In the genomic region with DNA sequence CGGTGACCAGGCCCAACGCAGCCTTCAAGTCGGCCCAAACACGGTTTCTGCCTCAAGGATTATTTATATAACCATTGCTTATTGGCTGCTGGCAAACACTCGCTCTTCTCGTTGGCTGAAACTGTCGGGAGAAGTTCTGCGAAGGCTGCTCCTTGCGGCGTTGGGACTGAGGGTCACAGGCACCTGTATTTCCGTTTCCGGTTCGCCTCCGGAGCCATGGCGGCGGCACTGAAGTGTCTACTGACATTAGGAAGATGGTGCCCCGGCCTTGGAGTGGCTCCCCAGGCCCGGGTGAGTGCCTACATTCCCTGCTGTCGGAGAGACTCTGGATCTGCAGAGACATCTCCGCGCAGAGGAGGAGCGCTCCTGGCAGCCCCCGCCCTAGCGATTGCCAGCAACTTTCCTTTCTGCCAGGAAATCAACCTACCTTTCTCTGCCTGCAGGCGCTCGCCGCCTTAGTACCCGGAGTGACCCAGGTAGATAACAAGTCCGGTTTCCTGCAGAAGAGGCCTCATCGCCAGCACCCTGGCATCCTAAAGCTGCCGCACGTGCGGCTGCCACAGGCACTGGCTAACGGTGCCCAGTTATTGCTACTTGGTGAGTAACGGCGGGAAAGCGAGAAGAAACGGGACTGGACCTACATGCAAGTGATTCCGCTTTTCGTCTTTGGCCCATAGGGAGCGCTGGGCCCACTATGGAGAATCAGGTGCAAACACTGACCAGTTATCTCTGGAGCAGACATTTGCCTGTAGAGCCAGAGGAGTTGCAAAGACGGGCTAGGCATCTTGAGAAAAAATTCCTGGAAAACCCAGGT, we compare ENCODE assay signal across 8 cellular contexts. TPM values are rescaled to one million over a fixed set of nuclear protein-coding genes. Genes with fewer than 3 reads are reported as not detected.
DNase-seq lines count a peak whose midpoint lies in the region; ATAC-seq, FAIRE-seq and TF ChIP-seq lines count a peak whose summit lies in the region.

A gene with protein sequence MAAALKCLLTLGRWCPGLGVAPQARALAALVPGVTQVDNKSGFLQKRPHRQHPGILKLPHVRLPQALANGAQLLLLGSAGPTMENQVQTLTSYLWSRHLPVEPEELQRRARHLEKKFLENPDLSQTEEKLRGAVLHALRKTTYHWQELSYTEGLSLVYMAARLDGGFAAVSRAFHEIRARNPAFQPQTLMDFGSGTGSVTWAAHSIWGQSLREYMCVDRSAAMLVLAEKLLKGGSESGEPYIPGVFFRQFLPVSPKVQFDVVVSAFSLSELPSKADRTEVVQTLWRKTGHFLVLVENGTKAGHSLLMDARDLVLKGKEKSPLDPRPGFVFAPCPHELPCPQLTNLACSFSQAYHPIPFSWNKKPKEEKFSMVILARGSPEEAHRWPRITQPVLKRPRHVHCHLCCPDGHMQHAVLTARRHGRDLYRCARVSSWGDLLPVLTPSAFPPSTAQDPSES (plus strand): TSS at position 194 of the 814 bp plus-strand sequence. CDS start 23 bp downstream, at position 217.

- peak within 1 kb of the TSS; percentile 90 for H3K4me3 Mint-ChIP-seq in endothelial cell (ENCODE audit: unreplicated experiment)
- H3K4me3 Mint-ChIP-seq in mesothelial cell of epicardium: peak within 1 kb of the TSS; percentile 93

- H3K36me3 ChIP-seq in HUES48 (ENCODE audit: control insufficient read depth, insufficient read depth, low read length): peaks cover 33% of the 10 kb centered on the region
- peaks cover 37% of the 10 kb centered on the region for H3K36me3 ChIP-seq in OCI-LY1 (ENCODE audit: insufficient read depth, low read length)

- H3K27me3 Mint-ChIP-seq in endothelial cell (ENCODE audit: unreplicated experiment) (peaks cover 5% of the 10 kb centered on the region), mesothelial cell of epicardium (ENCODE audit: low read depth) (no peaks in the 10 kb centered on the region)

- H3K4me3 ChIP-seq in HUES48 (ENCODE audit: low read depth, low read length) (peak within 1 kb of the TSS; percentile 71), OCI-LY1 (ENCODE audit: low read depth, low read length, poor library complexity, severe bottlenecking) (peak within 1 kb of the TSS; percentile 96)

- no peaks in the 10 kb centered on the region for H3F3A ChIP-seq in OCI-LY1 (ENCODE audit: insufficient read depth, low read length)

- H3K27ac Mint-ChIP-seq in endothelial cell (ENCODE audit: unreplicated experiment) (peak within 1 kb of the TSS; percentile 82), mesothelial cell of epicardium (peak within 1 kb of the TSS; percentile 98)

- peaks cover 8% of the 10 kb centered on the region for H3K79me2 ChIP-seq in OCI-LY1 (ENCODE audit: insufficient read depth, low read length)

- TF ChIP-seq CTCF in D721Med (IDR thresholded peaks at IDR 0.05; ENCODE audit: insufficient read depth, missing control alignments) (peak; percentile 13), OCI-LY1 (IDR thresholded peaks at IDR 0.05; ENCODE audit: low read length) (peak; percentile 50; the same call in 1 of the 2 replicates), endothelial cell (IDR thresholded peaks at IDR 0.05; ENCODE audit: unreplicated experiment) (no peak), mesothelial cell of epicardium (IDR thresholded peaks at IDR 0.05; ENCODE audit: unreplicated experiment) (no peak)

- H3K9ac ChIP-seq in HUES48 (ENCODE audit: low read depth, low read length): peak within 1 kb of the TSS; percentile 66
- H3K9ac ChIP-seq in OCI-LY1 (ENCODE audit: low read length): peak within 1 kb of the TSS; percentile 90

- H3K4me1 Mint-ChIP-seq in endothelial cell (ENCODE audit: unreplicated experiment) (peaks cover 15% of the 10 kb centered on the region), mesothelial cell of epicardium (peaks cover 20% of the 10 kb centered on the region)

- no peak for FAIRE-seq in D721Med (lab: Jason Lieb, UNC)

- peak; percentile 85 for DNase-seq in D721Med (ENCODE audit: insufficient read length, low spot score)
- DNase-seq in activated CD8-positive, alpha-beta memory T cell treated with anti-CD3 and anti-CD28 coated beads, Interleukin-2, amount 50 U/mL, for 4 hours: peak; percentile 76
- DNase-seq in endothelial cell (ENCODE audit: low spot score): peak; percentile 74
- DNase-seq in mesothelial cell of epicardium (ENCODE audit: low spot score in 2 of 2, unreplicated experiment in 2 of 2): peak; percentile 68 to 84
- peak; percentile 80 to 83 for DNase-seq in stimulated activated CD8-positive, alpha-beta memory T cell treated with anti-CD3 and anti-CD28 coated beads, Interleukin-15, amount 100 ng/mL, for 48 hours (ENCODE audit: low read depth in 2 of 2)

- peak; percentile 93 for ATAC-seq in GM21390 (IDR thresholded peaks at IDR 0.05; ENCODE audit: unreplicated experiment)

- no peaks in the 10 kb centered on the region for H3K9me2 ChIP-seq in OCI-LY1 (ENCODE audit: low read depth, low read length)

- H3K9me3 Mint-ChIP-seq in endothelial cell (ENCODE audit: unreplicated experiment) (no peaks in the 10 kb centered on the region), mesothelial cell of epicardium (no peaks in the 10 kb centered on the region)

- peak within 1 kb of the TSS; percentile 81 for H3K27ac ChIP-seq in HUES48 (ENCODE audit: low read depth, low read length)
- H3K27ac ChIP-seq in OCI-LY1 (ENCODE audit: low read depth, low read length, poor library complexity, severe bottlenecking): peak within 1 kb of the TSS; percentile 61

- H3K4me1 ChIP-seq in HUES48 (ENCODE audit: control insufficient read depth, insufficient read depth, low read length) (peaks cover 8% of the 10 kb centered on the region; the same call in 1 of the 2 replicates), OCI-LY1 (ENCODE audit: insufficient read depth, low read length, severe bottlenecking) (peaks cover 15% of the 10 kb centered on the region)

- H4K20me1 ChIP-seq in OCI-LY1 (ENCODE audit: insufficient read depth, low read length): no peaks in the 10 kb centered on the region

- H3K27me3 ChIP-seq in HUES48 (ENCODE audit: control insufficient read depth, insufficient read depth, low read length) (no peaks in the 10 kb centered on the region), OCI-LY1 (ENCODE audit: insufficient read depth, low read length) (no peaks in the 10 kb centered on the region)

- H2AFZ ChIP-seq in OCI-LY1 (ENCODE audit: low read length): peak within 1 kb of the TSS; percentile 92

- H3K36me3 Mint-ChIP-seq in endothelial cell (ENCODE audit: low read depth, unreplicated experiment) (peaks cover 15% of the 10 kb centered on the region), mesothelial cell of epicardium (peaks cover 21% of the 10 kb centered on the region)

- H3K9me3 ChIP-seq in HUES48 (ENCODE audit: control insufficient read depth, insufficient read depth, low read length) (no peaks in the 10 kb centered on the region), OCI-LY1 (ENCODE audit: low read length) (no peaks in the 10 kb centered on the region)

- peak within 1 kb of the TSS; percentile 96 for H3K4me2 ChIP-seq in OCI-LY1 (ENCODE audit: low read length)

RNA-seq across cellular contexts. Expression of the gene that starts here (rescaled TPM):
- total RNA-seq in endothelial cell (ENCODE audit: unreplicated experiment) (62.7 TPM), mesothelial cell of epicardium (72.4 to 78.7 TPM (median 73.4 TPM) in 3 replicates)

Comparison
In these comparisons a context has a peak if more than half of its experiments do, and no peak if none do; other contexts are left out.
1. Peak in every context shown above with its lines: DNase-seq, ATAC-seq, H3K4me3 ChIP-seq and H3K27ac ChIP-seq.
2. CTCF ChIP-seq: peak in D721Med (single experiment) and OCI-LY1 (single experiment); none in endothelial cell (single experiment) and mesothelial cell of epicardium (single experiment).